8 cellular contexts compared by ENCODE assay signal in genomic region chr14:32201196-32201815, GRCh38. TPM values are rescaled to one million over a fixed set of nuclear protein-coding genes. Genes with fewer than 3 reads are reported as not detected.
DNase-seq lines count a peak whose midpoint lies in the region; ATAC-seq, FAIRE-seq and TF ChIP-seq lines count a peak whose summit lies in the region.

No MANE protein-coding gene starts in this region.

- ATAC-seq in GM19372 (IDR thresholded peaks at IDR 0.05; ENCODE audit: low read depth, unreplicated experiment) (peak; percentile 53), HG03520 (IDR thresholded peaks at IDR 0.05; ENCODE audit: unreplicated experiment) (peak; percentile 43), mucosa of descending colon (peak; percentile 86)

- peak overlapping the region; percentile 23 to 92 (median 55) for H3K4me3 ChIP-seq in endothelial cell of umbilical vein (replicated peaks in 1 of 3; ENCODE audit: insufficient read depth in 1 of 3, low read depth in 1 of 3, low read length in 3 of 3)
- peak overlapping the region; percentile 42 for H3K4me3 ChIP-seq in mucosa of descending colon

- no peaks in the 10 kb centered on the region for H3K79me2 ChIP-seq in endothelial cell of umbilical vein (ENCODE audit: control insufficient read depth, insufficient read depth, low read length)

- no peak overlapping the region for H3K27ac ChIP-seq in endothelial cell of umbilical vein (ENCODE audit: insufficient read depth, low read depth, low read length)

- CTCF ChIA-PET in endothelial cell of umbilical vein (lab: Charles Lee): no interaction called here

- H4K20me1 ChIP-seq in endothelial cell of umbilical vein (replicated peaks; ENCODE audit: control insufficient read depth, extremely low read depth, insufficient read depth, low read length): no peaks in the 10 kb centered on the region

- peak overlapping the region; percentile 6 for H3K9ac ChIP-seq in endothelial cell of umbilical vein (replicated peaks; ENCODE audit: extremely low read depth, insufficient read depth, low read length)

- peak; percentile 71 for DNase-seq in Ammon's horn (ENCODE audit: low spot score)
- DNase-seq in NCI-H748 (lab: John Stamatoyannopoulos, UW; ENCODE audit: unreplicated experiment): peak; percentile 93
- peak; percentile 87 for DNase-seq in activated CD8-positive, alpha-beta memory T cell treated with anti-CD3 and anti-CD28 coated beads, Interleukin-2, amount 50 U/mL, for 48 hours
- DNase-seq in endothelial cell of umbilical vein (ENCODE audit: low read depth, low spot score): peak; percentile 74
- peak; percentile 88 to 94 (median 92) for DNase-seq in mucosa of descending colon
- DNase-seq in stimulated activated CD8-positive, alpha-beta memory T cell treated with anti-CD3 and anti-CD28 coated beads, Interleukin-2, amount 100 ng/mL, for 48 hours (ENCODE audit: low read depth in 2 of 2): peak; percentile 65 to 75

- FAIRE-seq in endothelial cell of umbilical vein (lab: Jason Lieb, UNC): peak; percentile 60

- no peak for TF ChIP-seq POLR2A in endothelial cell of umbilical vein (IDR thresholded peaks at IDR 0.05; ENCODE audit: low read depth, low read length)

- POLR2A ChIA-PET in endothelial cell of umbilical vein (lab: Charles Lee): no interaction called here

- no TSS peak for BruUV-seq in endothelial cell of umbilical vein (replicated peaks; lab: Mats Ljungman, UMichigan)

- peaks cover 16% of the 10 kb centered on the region for H3K4me1 ChIP-seq in endothelial cell of umbilical vein (ENCODE audit: control insufficient read depth, extremely low read depth, insufficient read depth, low read length)
- H3K4me1 ChIP-seq in mucosa of descending colon (ENCODE audit: low read depth): peaks cover 7% of the 10 kb centered on the region

- H3K36me3 ChIP-seq in endothelial cell of umbilical vein (ENCODE audit: control insufficient read depth in 2 of 2, extremely low read depth in 1 of 2, insufficient read depth in 2 of 2, low read length in 2 of 2) (no peaks in the 10 kb centered on the region), mucosa of descending colon (ENCODE audit: low read depth) (no peaks in the 10 kb centered on the region)

- no peak for TF ChIP-seq CTCF in endothelial cell of umbilical vein (IDR thresholded peaks at IDR 0.05; ENCODE audit: extremely low read depth in 1 of 2, insufficient read depth in 1 of 2, low read depth in 1 of 2, low read length in 2 of 2)
- TF ChIP-seq CTCF in mucosa of descending colon (IDR thresholded peaks at IDR 0.05): no peak

- intact Hi-C loops in endothelial cell of umbilical vein (cut with micrococcal nuclease) (loop anchor here (1.0 to 5.0 kb wide), 4 partner anchors 51 to 744 kb away; partner anchors contain the start of gene DTD2), mucosa of descending colon (cut with DNase I, micrococcal nuclease) (no loop called here)

- no peaks in the 10 kb centered on the region for H3K9me1 ChIP-seq in endothelial cell of umbilical vein (replicated peaks; ENCODE audit: control insufficient read depth, extremely low read depth, insufficient read depth, low read length)

- H3K4me2 ChIP-seq in endothelial cell of umbilical vein (ENCODE audit: insufficient read depth, low read length): peak overlapping the region; percentile 99

- peaks cover 5 to 8% of the 10 kb centered on the region in 2 experiments for H3K27me3 ChIP-seq in endothelial cell of umbilical vein (ENCODE audit: control insufficient read depth in 2 of 2, insufficient read depth in 2 of 2, low read length in 2 of 2)

- H3K9me3 ChIP-seq in endothelial cell of umbilical vein (replicated peaks; ENCODE audit: control insufficient read depth, insufficient read depth, low read length) (no peaks in the 10 kb centered on the region), mucosa of descending colon (no peaks in the 10 kb centered on the region)

- H2AFZ ChIP-seq in endothelial cell of umbilical vein (ENCODE audit: low read depth, low read length): peak overlapping the region; percentile 43

- dilution Hi-C loops in endothelial cell of umbilical vein (cut with MboI; ENCODE audit: extremely low pct_ligation_motif_present, low sequenced_read_pairs): no loop called here

TF ChIP-seq in endothelial cell of umbilical vein, 7 proteins besides CTCF, POLR2A, EP300 and RAD21:
- TF ChIP-seq POLR2AphosphoS5 (IDR thresholded peaks at IDR 0.05; ENCODE audit: insufficient read depth, low read depth, low read length) (no peak), GATA2 (IDR thresholded peaks at IDR 0.05; ENCODE audit: insufficient read depth, insufficient read length, low read depth, low read length) (no peak), MAX (IDR thresholded peaks at IDR 0.05; ENCODE audit: insufficient read depth, insufficient read length) (no peak), FOS (IDR thresholded peaks at IDR 0.05; ENCODE audit: borderline replicate concordance, insufficient read depth, low read length) (no peak), MYC (IDR thresholded peaks at IDR 0.05; ENCODE audit: low read depth, low read length) (no peak), JUN (IDR thresholded peaks at IDR 0.05; ENCODE audit: borderline replicate concordance, insufficient read depth, insufficient read length, low read depth) (no peak), EZH2 (IDR thresholded peaks at IDR 0.05; ENCODE audit: borderline replicate concordance, low read depth, low read length, severe bottlenecking) (no peak)

RNA-seq across cellular contexts. Expression of gene RNU6-7, which starts 0.5 kb away (rescaled TPM):
- total RNA-seq in endothelial cell of umbilical vein: not detected in 2 replicates
- not detected in 2 replicates for polyA plus RNA-seq in endothelial cell of umbilical vein
- not detected in 2 replicates for polyA plus RNA-seq in endothelial cell of umbilical vein (2011; cell fraction: cytosol; rRNA removed)
- not detected in 2 replicates for polyA plus RNA-seq in endothelial cell of umbilical vein (2011; cell fraction: nucleus; rRNA removed)
- polyA plus RNA-seq in endothelial cell of umbilical vein (2012): not detected in 2 replicates
- polyA minus RNA-seq in endothelial cell of umbilical vein: not detected in 2 replicates
- not detected for polyA minus RNA-seq in endothelial cell of umbilical vein (2011; cell fraction: cytosol; rRNA and poly(A)+ RNA removed)
- not detected in 2 replicates for polyA minus RNA-seq in endothelial cell of umbilical vein (2011; cell fraction: nucleus; rRNA and poly(A)+ RNA removed)
- not detected for total RNA-seq in mucosa of descending colon

RNA-seq across cellular contexts. Expression of gene RNU6-8, which starts 1.8 kb away (rescaled TPM):
- not detected in 2 replicates for total RNA-seq in endothelial cell of umbilical vein
- polyA plus RNA-seq in endothelial cell of umbilical vein: not detected in 2 replicates
- polyA plus RNA-seq in endothelial cell of umbilical vein (2011; cell fraction: cytosol; rRNA removed): not detected in 2 replicates
- not detected in 2 replicates for polyA plus RNA-seq in endothelial cell of umbilical vein (2011; cell fraction: nucleus; rRNA removed)
- not detected in 2 replicates for polyA plus RNA-seq in endothelial cell of umbilical vein (2012)
- not detected in 2 replicates for polyA minus RNA-seq in endothelial cell of umbilical vein
- polyA minus RNA-seq in endothelial cell of umbilical vein (2011; cell fraction: cytosol; rRNA and poly(A)+ RNA removed): not detected
- polyA minus RNA-seq in endothelial cell of umbilical vein (2011; cell fraction: nucleus; rRNA and poly(A)+ RNA removed): not detected in 2 replicates
- total RNA-seq in mucosa of descending colon: not detected
